ENCODE assay signal across 1 cellular context in the genomic region with DNA sequence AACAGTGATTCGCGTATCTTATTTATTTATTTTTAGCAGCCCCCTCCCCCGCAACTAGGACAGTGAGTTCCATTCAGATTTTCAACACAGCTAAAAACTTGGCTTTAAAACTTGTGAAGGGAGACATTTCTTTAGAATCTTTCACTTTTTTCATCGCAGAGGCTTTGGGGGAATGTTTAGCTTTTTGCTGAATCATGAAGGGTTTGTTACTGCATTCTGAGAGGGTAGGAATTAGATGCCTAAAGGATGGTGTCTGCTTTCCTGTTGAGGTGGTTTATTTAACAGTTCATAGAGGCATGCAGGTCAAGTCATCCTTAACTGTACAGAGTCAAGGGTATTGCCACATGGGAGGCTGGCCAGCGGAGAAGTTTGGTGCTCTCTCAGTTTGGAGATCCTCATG.
TF ChIP-seq lines count a peak whose summit lies in the region.

No MANE protein-coding gene starts in this region.

TF ChIP-seq in K562, 482 proteins besides CTCF, POLR2A, EP300 and RAD21 (continued from another document):
- TF ChIP-seq MAZ (CRISPR knock-in tag; conservative IDR thresholded peaks at IDR 0.05 in 1 of 2, IDR thresholded peaks at IDR 0.05 in 1 of 2) (no peak), MXD1 (CRISPR knock-in tag; IDR thresholded peaks at IDR 0.05; ENCODE audit: borderline replicate concordance, poor library complexity, severe bottlenecking) (no peak), MAFK (IDR thresholded peaks at IDR 0.05; ENCODE audit: low read length) (peak; percentile 13; the same call in 1 of the 2 replicates), ZNF79 (CRISPR knock-in tag; IDR thresholded peaks at IDR 0.05; ENCODE audit: low read depth) (no peak), ATF4 (CRISPR knock-in tag; IDR thresholded peaks at IDR 0.05) (no peak), C11orf30 (IDR thresholded peaks at IDR 0.05; ENCODE audit: low read depth) (peak; percentile 72), CLOCK (CRISPR knock-in tag; IDR thresholded peaks at IDR 0.05; ENCODE audit: borderline replicate concordance) (no peak), UBTF (IDR thresholded peaks at IDR 0.05; ENCODE audit: borderline replicate concordance in 1 of 2, low read depth in 2 of 2, low read length in 2 of 2) (no peak), ZNF436 (CRISPR knock-in tag; IDR thresholded peaks at IDR 0.05) (no peak), DACH1 (IDR thresholded peaks at IDR 0.05; ENCODE audit: partially characterized antibody) (no peak), MYNN (IDR thresholded peaks at IDR 0.05) (no peak), MYNN (CRISPR knock-in tag; IDR thresholded peaks at IDR 0.05) (no peak), TCF7 (IDR thresholded peaks at IDR 0.05; ENCODE audit: borderline replicate concordance) (no peak), PHF20 (IDR thresholded peaks at IDR 0.05; ENCODE audit: partially characterized antibody) (no peak), ZC3H8 (IDR thresholded peaks at IDR 0.05) (no peak), NFRKB (IDR thresholded peaks at IDR 0.05; ENCODE audit: low read depth) (no peak), SMAD3 (CRISPR knock-in tag; conservative IDR thresholded peaks at IDR 0.05) (no peak), ZBTB7A (IDR thresholded peaks at IDR 0.05; ENCODE audit: borderline replicate concordance, control insufficient read depth, low read depth, low read length) (no peak), MEF2A (IDR thresholded peaks at IDR 0.05; ENCODE audit: control insufficient read depth, low read depth, low read length) (no peak), ERF (CRISPR knock-in tag; IDR thresholded peaks at IDR 0.05) (no peak), TCFL5 (CRISPR knock-in tag; conservative IDR thresholded peaks at IDR 0.05) (no peak), ZNF316 (IDR thresholded peaks at IDR 0.05) (peak; percentile 65), MAFF (IDR thresholded peaks at IDR 0.05; ENCODE audit: low read length) (peak; percentile 47; the same call in 1 of the 2 replicates), MAFG (tag; conservative IDR thresholded peaks at IDR 0.05) (peak; percentile 66), RBM14 (IDR thresholded peaks at IDR 0.05; ENCODE audit: borderline replicate concordance, insufficient read depth, low read depth, low read length) (no peak), CHD4 (IDR thresholded peaks at IDR 0.05; ENCODE audit: insufficient read depth, insufficient replicate concordance, low read depth, low read length, poor library complexity, severe bottlenecking) (no peak), ZNF277 (CRISPR knock-in tag; IDR thresholded peaks at IDR 0.05; ENCODE audit: borderline replicate concordance) (no peak), TAF7 (tag; IDR thresholded peaks at IDR 0.05) (no peak), ZNF444 (CRISPR knock-in tag; IDR thresholded peaks at IDR 0.05) (no peak), EHMT2 (IDR thresholded peaks at IDR 0.05) (no peak), NFYB (IDR thresholded peaks at IDR 0.05; ENCODE audit: extremely low read depth, insufficient read length) (no peak), THRA (IDR thresholded peaks at IDR 0.05) (no peak), ZNF780A (CRISPR knock-in tag; IDR thresholded peaks at IDR 0.05) (no peak), ZSCAN32 (CRISPR knock-in tag; IDR thresholded peaks at IDR 0.05) (no peak)
- TF ChIP-seq, protein P1, sequence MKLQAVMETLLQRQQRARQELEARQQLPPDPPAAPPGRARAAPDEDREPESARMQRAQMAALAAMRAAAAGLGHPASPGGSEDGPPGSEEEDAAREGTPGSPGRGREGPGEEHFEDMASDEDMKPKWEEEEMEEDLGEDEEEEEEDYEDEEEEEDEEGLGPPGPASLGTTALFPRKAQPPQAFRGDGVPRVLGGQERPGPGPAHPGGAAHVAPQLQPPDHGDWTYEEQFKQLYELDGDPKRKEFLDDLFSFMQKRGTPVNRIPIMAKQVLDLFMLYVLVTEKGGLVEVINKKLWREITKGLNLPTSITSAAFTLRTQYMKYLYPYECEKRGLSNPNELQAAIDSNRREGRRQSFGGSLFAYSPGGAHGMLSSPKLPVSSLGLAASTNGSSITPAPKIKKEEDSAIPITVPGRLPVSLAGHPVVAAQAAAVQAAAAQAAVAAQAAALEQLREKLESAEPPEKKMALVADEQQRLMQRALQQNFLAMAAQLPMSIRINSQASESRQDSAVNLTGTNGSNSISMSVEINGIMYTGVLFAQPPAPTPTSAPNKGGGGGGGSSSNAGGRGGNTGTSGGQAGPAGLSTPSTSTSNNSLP (IDR thresholded peaks at IDR 0.05; ENCODE audit: borderline replicate concordance, low read depth, low read length): no peak
- TF ChIP-seq, protein P2, sequence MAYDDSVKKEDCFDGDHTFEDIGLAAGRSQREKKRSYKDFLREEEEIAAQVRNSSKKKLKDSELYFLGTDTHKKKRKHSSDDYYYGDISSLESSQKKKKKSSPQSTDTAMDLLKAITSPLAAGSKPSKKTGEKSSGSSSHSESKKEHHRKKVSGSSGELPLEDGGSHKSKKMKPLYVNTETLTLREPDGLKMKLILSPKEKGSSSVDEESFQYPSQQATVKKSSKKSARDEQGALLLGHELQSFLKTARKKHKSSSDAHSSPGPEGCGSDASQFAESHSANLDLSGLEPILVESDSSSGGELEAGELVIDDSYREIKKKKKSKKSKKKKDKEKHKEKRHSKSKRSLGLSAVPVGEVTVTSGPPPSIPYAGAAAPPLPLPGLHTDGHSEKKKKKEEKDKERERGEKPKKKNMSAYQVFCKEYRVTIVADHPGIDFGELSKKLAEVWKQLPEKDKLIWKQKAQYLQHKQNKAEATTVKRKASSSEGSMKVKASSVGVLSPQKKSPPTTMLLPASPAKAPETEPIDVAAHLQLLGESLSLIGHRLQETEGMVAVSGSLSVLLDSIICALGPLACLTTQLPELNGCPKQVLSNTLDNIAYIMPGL (CRISPR knock-in tag; IDR thresholded peaks at IDR 0.05): no peak
